In the genomic region with DNA sequence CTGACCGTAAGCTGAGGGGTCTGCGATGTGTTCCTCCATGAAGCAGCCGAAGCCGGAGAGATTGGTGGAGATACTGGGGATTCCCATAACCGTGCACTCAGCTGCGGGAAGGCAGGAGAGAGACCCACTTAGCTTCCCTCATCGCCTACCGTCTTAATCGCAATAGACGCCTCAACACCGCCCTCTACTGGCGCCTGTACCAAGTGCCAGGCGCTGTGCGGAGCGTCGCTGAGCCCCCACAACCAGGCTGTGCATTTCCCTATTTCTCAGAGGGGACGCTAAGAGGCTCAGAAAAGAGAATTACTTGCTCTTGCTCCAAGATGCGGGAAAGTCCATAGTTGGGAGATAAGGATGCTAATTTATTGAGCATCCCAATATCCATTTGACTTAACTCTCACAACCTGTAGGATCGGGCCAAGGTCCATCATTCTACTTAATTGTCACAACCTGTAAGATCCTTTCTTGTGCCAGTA, we compare ENCODE assay signal across 1 cellular context.
A peak's percentile ranks its signal among the peaks of the same experiment; 100 is the strongest.
TF ChIP-seq lines count a peak whose summit lies in the region.

No MANE protein-coding gene starts in this region.

TF ChIP-seq in K562, 482 proteins besides CTCF, POLR2A, EP300 and RAD21 (continued from another document and continues in another):
- TF ChIP-seq, protein P1, sequence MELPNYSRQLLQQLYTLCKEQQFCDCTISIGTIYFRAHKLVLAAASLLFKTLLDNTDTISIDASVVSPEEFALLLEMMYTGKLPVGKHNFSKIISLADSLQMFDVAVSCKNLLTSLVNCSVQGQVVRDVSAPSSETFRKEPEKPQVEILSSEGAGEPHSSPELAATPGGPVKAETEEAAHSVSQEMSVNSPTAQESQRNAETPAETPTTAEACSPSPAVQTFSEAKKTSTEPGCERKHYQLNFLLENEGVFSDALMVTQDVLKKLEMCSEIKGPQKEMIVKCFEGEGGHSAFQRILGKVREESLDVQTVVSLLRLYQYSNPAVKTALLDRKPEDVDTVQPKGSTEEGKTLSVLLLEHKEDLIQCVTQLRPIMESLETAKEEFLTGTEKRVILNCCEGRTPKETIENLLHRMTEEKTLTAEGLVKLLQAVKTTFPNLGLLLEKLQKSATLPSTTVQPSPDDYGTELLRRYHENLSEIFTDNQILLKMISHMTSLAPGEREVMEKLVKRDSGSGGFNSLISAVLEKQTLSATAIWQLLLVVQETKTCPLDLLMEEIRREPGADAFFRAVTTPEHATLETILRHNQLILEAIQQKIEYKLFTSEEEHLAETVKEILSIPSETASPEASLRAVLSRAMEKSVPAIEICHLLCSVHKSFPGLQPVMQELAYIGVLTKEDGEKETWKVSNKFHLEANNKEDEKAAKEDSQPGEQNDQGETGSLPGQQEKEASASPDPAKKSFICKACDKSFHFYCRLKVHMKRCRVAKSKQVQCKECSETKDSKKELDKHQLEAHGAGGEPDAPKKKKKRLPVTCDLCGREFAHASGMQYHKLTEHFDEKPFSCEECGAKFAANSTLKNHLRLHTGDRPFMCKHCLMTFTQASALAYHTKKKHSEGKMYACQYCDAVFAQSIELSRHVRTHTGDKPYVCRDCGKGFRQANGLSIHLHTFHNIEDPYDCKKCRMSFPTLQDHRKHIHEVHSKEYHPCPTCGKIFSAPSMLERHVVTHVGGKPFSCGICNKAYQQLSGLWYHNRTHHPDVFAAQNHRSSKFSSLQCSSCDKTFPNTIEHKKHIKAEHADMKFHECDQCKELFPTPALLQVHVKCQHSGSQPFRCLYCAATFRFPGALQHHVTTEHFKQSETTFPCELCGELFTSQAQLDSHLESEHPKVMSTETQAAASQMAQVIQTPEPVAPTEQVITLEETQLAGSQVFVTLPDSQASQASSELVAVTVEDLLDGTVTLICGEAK (IDR thresholded peaks at IDR 0.05): no peak
- TF ChIP-seq, protein P1 (CRISPR knock-in tag; IDR thresholded peaks at IDR 0.05): no peak
- TF ChIP-seq SAFB (IDR thresholded peaks at IDR 0.05; ENCODE audit: borderline replicate concordance, low read depth, low read length): no peak
- TF ChIP-seq, protein P2, sequence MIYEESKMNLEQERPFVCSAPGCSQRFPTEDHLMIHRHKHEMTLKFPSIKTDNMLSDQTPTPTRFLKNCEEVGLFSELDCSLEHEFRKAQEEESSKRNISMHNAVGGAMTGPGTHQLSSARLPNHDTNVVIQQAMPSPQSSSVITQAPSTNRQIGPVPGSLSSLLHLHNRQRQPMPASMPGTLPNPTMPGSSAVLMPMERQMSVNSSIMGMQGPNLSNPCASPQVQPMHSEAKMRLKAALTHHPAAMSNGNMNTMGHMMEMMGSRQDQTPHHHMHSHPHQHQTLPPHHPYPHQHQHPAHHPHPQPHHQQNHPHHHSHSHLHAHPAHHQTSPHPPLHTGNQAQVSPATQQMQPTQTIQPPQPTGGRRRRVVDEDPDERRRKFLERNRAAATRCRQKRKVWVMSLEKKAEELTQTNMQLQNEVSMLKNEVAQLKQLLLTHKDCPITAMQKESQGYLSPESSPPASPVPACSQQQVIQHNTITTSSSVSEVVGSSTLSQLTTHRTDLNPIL (CRISPR knock-in tag; IDR thresholded peaks at IDR 0.05): no peak
- TF ChIP-seq POLR2H (tag; IDR thresholded peaks at IDR 0.05; ENCODE audit: low read depth): no peak
- TF ChIP-seq, protein P3, sequence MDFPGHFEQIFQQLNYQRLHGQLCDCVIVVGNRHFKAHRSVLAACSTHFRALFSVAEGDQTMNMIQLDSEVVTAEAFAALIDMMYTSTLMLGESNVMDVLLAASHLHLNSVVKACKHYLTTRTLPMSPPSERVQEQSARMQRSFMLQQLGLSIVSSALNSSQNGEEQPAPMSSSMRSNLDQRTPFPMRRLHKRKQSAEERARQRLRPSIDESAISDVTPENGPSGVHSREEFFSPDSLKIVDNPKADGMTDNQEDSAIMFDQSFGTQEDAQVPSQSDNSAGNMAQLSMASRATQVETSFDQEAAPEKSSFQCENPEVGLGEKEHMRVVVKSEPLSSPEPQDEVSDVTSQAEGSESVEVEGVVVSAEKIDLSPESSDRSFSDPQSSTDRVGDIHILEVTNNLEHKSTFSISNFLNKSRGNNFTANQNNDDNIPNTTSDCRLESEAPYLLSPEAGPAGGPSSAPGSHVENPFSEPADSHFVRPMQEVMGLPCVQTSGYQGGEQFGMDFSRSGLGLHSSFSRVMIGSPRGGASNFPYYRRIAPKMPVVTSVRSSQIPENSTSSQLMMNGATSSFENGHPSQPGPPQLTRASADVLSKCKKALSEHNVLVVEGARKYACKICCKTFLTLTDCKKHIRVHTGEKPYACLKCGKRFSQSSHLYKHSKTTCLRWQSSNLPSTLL (IDR thresholded peaks at IDR 0.05): no peak
- TF ChIP-seq ZNF695 (CRISPR knock-in tag; IDR thresholded peaks at IDR 0.05): no peak
- no peak; a peak in 1 of 3 replicates for TF ChIP-seq CBX3 (IDR thresholded peaks at IDR 0.05; ENCODE audit: borderline replicate concordance in 1 of 2, low read length in 2 of 2)
- TF ChIP-seq ZC3H4 (CRISPR knock-in tag; IDR thresholded peaks at IDR 0.05; ENCODE audit: borderline replicate concordance): no peak
- TF ChIP-seq TCF7L2 (IDR thresholded peaks at IDR 0.05; ENCODE audit: low read depth, low read length): no peak
- no peak for TF ChIP-seq BDP1 (IDR thresholded peaks at IDR 0.05; ENCODE audit: insufficient read depth, insufficient read length)
- TF ChIP-seq NCOA2 (IDR thresholded peaks at IDR 0.05; ENCODE audit: partially characterized antibody in 2 of 2): no peak
- TF ChIP-seq, protein P4, sequence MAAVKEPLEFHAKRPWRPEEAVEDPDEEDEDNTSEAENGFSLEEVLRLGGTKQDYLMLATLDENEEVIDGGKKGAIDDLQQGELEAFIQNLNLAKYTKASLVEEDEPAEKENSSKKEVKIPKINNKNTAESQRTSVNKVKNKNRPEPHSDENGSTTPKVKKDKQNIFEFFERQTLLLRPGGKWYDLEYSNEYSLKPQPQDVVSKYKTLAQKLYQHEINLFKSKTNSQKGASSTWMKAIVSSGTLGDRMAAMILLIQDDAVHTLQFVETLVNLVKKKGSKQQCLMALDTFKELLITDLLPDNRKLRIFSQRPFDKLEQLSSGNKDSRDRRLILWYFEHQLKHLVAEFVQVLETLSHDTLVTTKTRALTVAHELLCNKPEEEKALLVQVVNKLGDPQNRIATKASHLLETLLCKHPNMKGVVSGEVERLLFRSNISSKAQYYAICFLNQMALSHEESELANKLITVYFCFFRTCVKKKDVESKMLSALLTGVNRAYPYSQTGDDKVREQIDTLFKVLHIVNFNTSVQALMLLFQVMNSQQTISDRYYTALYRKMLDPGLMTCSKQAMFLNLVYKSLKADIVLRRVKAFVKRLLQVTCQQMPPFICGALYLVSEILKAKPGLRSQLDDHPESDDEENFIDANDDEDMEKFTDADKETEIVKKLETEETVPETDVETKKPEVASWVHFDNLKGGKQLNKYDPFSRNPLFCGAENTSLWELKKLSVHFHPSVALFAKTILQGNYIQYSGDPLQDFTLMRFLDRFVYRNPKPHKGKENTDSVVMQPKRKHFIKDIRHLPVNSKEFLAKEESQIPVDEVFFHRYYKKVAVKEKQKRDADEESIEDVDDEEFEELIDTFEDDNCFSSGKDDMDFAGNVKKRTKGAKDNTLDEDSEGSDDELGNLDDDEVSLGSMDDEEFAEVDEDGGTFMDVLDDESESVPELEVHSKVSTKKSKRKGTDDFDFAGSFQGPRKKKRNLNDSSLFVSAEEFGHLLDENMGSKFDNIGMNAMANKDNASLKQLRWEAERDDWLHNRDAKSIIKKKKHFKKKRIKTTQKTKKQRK (IDR thresholded peaks at IDR 0.05; ENCODE audit: borderline replicate concordance, low read depth, low read length): no peak
- no peak for TF ChIP-seq ZSCAN32 (CRISPR knock-in tag; IDR thresholded peaks at IDR 0.05)
- no peak for TF ChIP-seq ZBTB8A (IDR thresholded peaks at IDR 0.05; ENCODE audit: partially characterized antibody)
- TF ChIP-seq, protein P5, sequence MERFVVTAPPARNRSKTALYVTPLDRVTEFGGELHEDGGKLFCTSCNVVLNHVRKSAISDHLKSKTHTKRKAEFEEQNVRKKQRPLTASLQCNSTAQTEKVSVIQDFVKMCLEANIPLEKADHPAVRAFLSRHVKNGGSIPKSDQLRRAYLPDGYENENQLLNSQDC (CRISPR knock-in tag; IDR thresholded peaks at IDR 0.05): no peak
- TF ChIP-seq RBM34 (IDR thresholded peaks at IDR 0.05; ENCODE audit: borderline replicate concordance, insufficient read depth, low read length): no peak
- TF ChIP-seq, protein P6, sequence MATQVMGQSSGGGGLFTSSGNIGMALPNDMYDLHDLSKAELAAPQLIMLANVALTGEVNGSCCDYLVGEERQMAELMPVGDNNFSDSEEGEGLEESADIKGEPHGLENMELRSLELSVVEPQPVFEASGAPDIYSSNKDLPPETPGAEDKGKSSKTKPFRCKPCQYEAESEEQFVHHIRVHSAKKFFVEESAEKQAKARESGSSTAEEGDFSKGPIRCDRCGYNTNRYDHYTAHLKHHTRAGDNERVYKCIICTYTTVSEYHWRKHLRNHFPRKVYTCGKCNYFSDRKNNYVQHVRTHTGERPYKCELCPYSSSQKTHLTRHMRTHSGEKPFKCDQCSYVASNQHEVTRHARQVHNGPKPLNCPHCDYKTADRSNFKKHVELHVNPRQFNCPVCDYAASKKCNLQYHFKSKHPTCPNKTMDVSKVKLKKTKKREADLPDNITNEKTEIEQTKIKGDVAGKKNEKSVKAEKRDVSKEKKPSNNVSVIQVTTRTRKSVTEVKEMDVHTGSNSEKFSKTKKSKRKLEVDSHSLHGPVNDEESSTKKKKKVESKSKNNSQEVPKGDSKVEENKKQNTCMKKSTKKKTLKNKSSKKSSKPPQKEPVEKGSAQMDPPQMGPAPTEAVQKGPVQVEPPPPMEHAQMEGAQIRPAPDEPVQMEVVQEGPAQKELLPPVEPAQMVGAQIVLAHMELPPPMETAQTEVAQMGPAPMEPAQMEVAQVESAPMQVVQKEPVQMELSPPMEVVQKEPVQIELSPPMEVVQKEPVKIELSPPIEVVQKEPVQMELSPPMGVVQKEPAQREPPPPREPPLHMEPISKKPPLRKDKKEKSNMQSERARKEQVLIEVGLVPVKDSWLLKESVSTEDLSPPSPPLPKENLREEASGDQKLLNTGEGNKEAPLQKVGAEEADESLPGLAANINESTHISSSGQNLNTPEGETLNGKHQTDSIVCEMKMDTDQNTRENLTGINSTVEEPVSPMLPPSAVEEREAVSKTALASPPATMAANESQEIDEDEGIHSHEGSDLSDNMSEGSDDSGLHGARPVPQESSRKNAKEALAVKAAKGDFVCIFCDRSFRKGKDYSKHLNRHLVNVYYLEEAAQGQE (CRISPR knock-in tag; IDR thresholded peaks at IDR 0.05; ENCODE audit: low read depth): no peak
- TF ChIP-seq, protein P7, sequence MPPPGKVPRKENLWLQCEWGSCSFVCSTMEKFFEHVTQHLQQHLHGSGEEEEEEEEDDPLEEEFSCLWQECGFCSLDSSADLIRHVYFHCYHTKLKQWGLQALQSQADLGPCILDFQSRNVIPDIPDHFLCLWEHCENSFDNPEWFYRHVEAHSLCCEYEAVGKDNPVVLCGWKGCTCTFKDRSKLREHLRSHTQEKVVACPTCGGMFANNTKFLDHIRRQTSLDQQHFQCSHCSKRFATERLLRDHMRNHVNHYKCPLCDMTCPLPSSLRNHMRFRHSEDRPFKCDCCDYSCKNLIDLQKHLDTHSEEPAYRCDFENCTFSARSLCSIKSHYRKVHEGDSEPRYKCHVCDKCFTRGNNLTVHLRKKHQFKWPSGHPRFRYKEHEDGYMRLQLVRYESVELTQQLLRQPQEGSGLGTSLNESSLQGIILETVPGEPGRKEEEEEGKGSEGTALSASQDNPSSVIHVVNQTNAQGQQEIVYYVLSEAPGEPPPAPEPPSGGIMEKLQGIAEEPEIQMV (tag; conservative IDR thresholded peaks at IDR 0.05; ENCODE audit: low read depth): no peak
- TF ChIP-seq ZNF23 (CRISPR knock-in tag; IDR thresholded peaks at IDR 0.05): no peak
- no peak for TF ChIP-seq TARDBP (IDR thresholded peaks at IDR 0.05)
- TF ChIP-seq ZNF507 (tag; conservative IDR thresholded peaks at IDR 0.05): no peak
- TF ChIP-seq TOE1 (IDR thresholded peaks at IDR 0.05; ENCODE audit: borderline replicate concordance): no peak
- TF ChIP-seq TOE1 (CRISPR knock-in tag; IDR thresholded peaks at IDR 0.05; ENCODE audit: borderline replicate concordance, low read depth): no peak
- TF ChIP-seq ZNF224 (CRISPR knock-in tag; IDR thresholded peaks at IDR 0.05): no peak
- TF ChIP-seq SMARCA4 (IDR thresholded peaks at IDR 0.05): no peak
- no peak for TF ChIP-seq RFX7 (CRISPR knock-in tag; IDR thresholded peaks at IDR 0.05)
- TF ChIP-seq ZNF316 (IDR thresholded peaks at IDR 0.05): no peak
- no peak for TF ChIP-seq CBX1 (IDR thresholded peaks at IDR 0.05; ENCODE audit: low read depth)
- TF ChIP-seq MEF2A (IDR thresholded peaks at IDR 0.05; ENCODE audit: control insufficient read depth, low read depth, low read length): no peak
- TF ChIP-seq TFAM (CRISPR knock-in tag; conservative IDR thresholded peaks at IDR 0.05): no peak
- TF ChIP-seq ZNF830 (CRISPR knock-in tag; IDR thresholded peaks at IDR 0.05): no peak
- TF ChIP-seq, protein P8, sequence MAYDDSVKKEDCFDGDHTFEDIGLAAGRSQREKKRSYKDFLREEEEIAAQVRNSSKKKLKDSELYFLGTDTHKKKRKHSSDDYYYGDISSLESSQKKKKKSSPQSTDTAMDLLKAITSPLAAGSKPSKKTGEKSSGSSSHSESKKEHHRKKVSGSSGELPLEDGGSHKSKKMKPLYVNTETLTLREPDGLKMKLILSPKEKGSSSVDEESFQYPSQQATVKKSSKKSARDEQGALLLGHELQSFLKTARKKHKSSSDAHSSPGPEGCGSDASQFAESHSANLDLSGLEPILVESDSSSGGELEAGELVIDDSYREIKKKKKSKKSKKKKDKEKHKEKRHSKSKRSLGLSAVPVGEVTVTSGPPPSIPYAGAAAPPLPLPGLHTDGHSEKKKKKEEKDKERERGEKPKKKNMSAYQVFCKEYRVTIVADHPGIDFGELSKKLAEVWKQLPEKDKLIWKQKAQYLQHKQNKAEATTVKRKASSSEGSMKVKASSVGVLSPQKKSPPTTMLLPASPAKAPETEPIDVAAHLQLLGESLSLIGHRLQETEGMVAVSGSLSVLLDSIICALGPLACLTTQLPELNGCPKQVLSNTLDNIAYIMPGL (CRISPR knock-in tag; IDR thresholded peaks at IDR 0.05): peak; percentile 70; the same call in 1 of the 2 replicates
- TF ChIP-seq RBM39 (optimal IDR thresholded peaks at IDR 0.05; ENCODE audit: low read depth, low read length): no peak
